Comparison of ENCODE assay signal across 29 cellular contexts in genomic region chr1:14049965-14050364, GRCh38.
"Had no signal": no experiment of that assay in that cellular context is flagged by ENCODE, and none has a peak within 500 bp of the region (broad histone marks: within the 10 kb centered on the region; RNA-seq: fewer than 3 reads in every experiment).

No MANE protein-coding gene starts in this region.

- H3K9me3 Mint-ChIP-seq: natural killer cell treated with Interleukin-12 subunit alpha and Interleukin-12 subunit beta and Interleukin-15 and Interleukin-18, amount 100 ng/mL, for 72 hours; neural crest cell; type B pancreatic cell had no signal

- ATAC-seq: heart left ventricle; sciatic nerve; stimulated activated naive B cell treated with anti-CD40 and anti-IgM and Interleukin-4, amounts not matched to agents 10 μg/mL and 1 μg/mL and 100 μg/mL, for 72 hours; stimulated activated naive CD8-positive, alpha-beta T cell treated with anti-CD3 and anti-CD28 coated beads, Interleukin-15, Interleukin-2, amounts not matched to agents 100 U/mL and 50 U/mL, for 24 hours had no signal

- H3K4me3 ChIP-seq: heart left ventricle, left ventricle myocardium inferior, lung, right atrium auricular region, skin epidermis, suprapubic skin, thoracic aorta, tibial artery, vagina had no signal

- H3K9me3 ChIP-seq: heart left ventricle, left ventricle myocardium inferior, neutrophil, right atrium auricular region, suprapubic skin, thoracic aorta, tibial artery, vagina had no signal

- H3K27me3 ChIP-seq: neutrophil, right atrium auricular region, suprapubic skin, tibial artery, vagina had no signal

- DNase-seq: heart left ventricle; hypothalamus; immature natural killer cell; kidney; left ventricle myocardium inferior; mesendoderm; naive B cell; occipital lobe; stimulated activated CD4-positive, alpha-beta T cell treated with anti-CD3 and anti-CD28 coated beads, Interleukin-12 subunit alpha, Interleukin-12 subunit beta, amount 100 ng/mL, for 4 hours; stimulated activated CD4-positive, alpha-beta T cell treated with anti-CD3 and anti-CD28 coated beads, Interleukin-15, amount 100 ng/mL, for 24 hours; stimulated activated CD4-positive, alpha-beta T cell treated with anti-CD3 and anti-CD28 coated beads, Interleukin-2, amount 100 ng/mL, for 24 hours; stimulated activated CD4-positive, alpha-beta T cell treated with anti-CD3 and anti-CD28 coated beads, Interleukin-4, amount 100 ng/mL, for 1 hour; stimulated activated naive B cell treated with anti-CD40 and anti-IgM and Interleukin-4, amounts not matched to agents 10 μg/mL and 1 μg/mL and 100 μg/mL, for 72 hours; stimulated activated naive CD8-positive, alpha-beta T cell treated with anti-CD3 and anti-CD28 coated beads, Interleukin-15, Interleukin-2, amounts not matched to agents 100 U/mL and 50 U/mL, for 24 hours; tibial artery had no signal

- H3K4me1 Mint-ChIP-seq: immature natural killer cell; mesothelial cell of epicardium; naive B cell; neural crest cell; stimulated activated naive B cell treated with anti-CD40 and anti-IgM and Interleukin-4, amounts not matched to agents 10 μg/mL and 1 μg/mL and 100 μg/mL, for 72 hours had no signal

- H3K27ac Mint-ChIP-seq: immature natural killer cell; mesothelial cell of epicardium; naive B cell; natural killer cell treated with Interleukin-12 subunit alpha and Interleukin-12 subunit beta and Interleukin-15 and Interleukin-18, amount 100 ng/mL, for 72 hours; progenitor cell of endocrine pancreas; stimulated activated naive B cell treated with anti-CD40 and anti-IgM and Interleukin-4, amounts not matched to agents 10 μg/mL and 1 μg/mL and 100 μg/mL, for 72 hours; type B pancreatic cell had no signal

- H3K4me1 ChIP-seq: heart left ventricle, left ventricle myocardium inferior, right atrium auricular region, suprapubic skin, tibial artery, vagina had no signal

- H3K27ac ChIP-seq: heart left ventricle, left ventricle myocardium inferior, neutrophil, right atrium auricular region, skin epidermis, suprapubic skin, thoracic aorta, tibial artery, vagina had no signal

- H3K36me3 ChIP-seq: heart left ventricle, left ventricle myocardium inferior, neutrophil, right atrium auricular region, suprapubic skin, thoracic aorta, tibial artery, vagina had no signal

- FAIRE-seq: islet of Langerhans, kidney had no signal

- H3K4me3 Mint-ChIP-seq: immature natural killer cell; mesothelial cell of epicardium; naive B cell; natural killer cell treated with Interleukin-12 subunit alpha and Interleukin-12 subunit beta and Interleukin-15 and Interleukin-18, amount 100 ng/mL, for 72 hours; neural crest cell; stimulated activated naive B cell treated with anti-CD40 and anti-IgM and Interleukin-4, amounts not matched to agents 10 μg/mL and 1 μg/mL and 100 μg/mL, for 72 hours; type B pancreatic cell had no signal

- H3K36me3 Mint-ChIP-seq: immature natural killer cell; mesothelial cell of epicardium; naive B cell; natural killer cell treated with Interleukin-12 subunit alpha and Interleukin-12 subunit beta and Interleukin-15 and Interleukin-18, amount 100 ng/mL, for 72 hours; stimulated activated naive B cell treated with anti-CD40 and anti-IgM and Interleukin-4, amounts not matched to agents 10 μg/mL and 1 μg/mL and 100 μg/mL, for 72 hours; type B pancreatic cell had no signal
